24 cellular contexts compared by ENCODE assay signal in genomic region chr13:61916483-61916882, GRCh38.
DNase-seq lines count a peak whose midpoint lies in the region; ATAC-seq, FAIRE-seq and TF ChIP-seq lines count a peak whose summit lies in the region.
"Had no signal": no experiment of that assay in that cellular context is flagged by ENCODE, and none has a peak within 500 bp of the region (broad histone marks: within the 10 kb centered on the region; RNA-seq: fewer than 3 reads in every experiment).

No MANE protein-coding gene starts in this region.

- TF ChIP-seq CTCF in pancreas (IDR thresholded peaks at IDR 0.05) = no peak
- no peak for TF ChIP-seq CTCF in CD8-positive, alpha-beta T cell (IDR thresholded peaks at IDR 0.05)
- no peak for TF ChIP-seq CTCF in coronary artery (IDR thresholded peaks at IDR 0.05)

- H3K9me3 ChIP-seq in pancreas = no peaks in the 10 kb centered on the region
- H3K9me3 ChIP-seq in CD8-positive, alpha-beta T cell (ENCODE audit: low read length) = no peaks in the 10 kb centered on the region
- H3K9me3 ChIP-seq: BE2C, BLaER1, Caco-2 had no signal

- H3K4me3 ChIP-seq in pancreas (no peak overlapping the region), coronary artery (no peak overlapping the region)
- H3K4me3 ChIP-seq in CD8-positive, alpha-beta T cell (ENCODE audit: low read depth, low read length) = no peak overlapping the region
- H3K4me3 ChIP-seq: BLaER1, GM12878 had no signal

- H3K27me3 ChIP-seq in pancreas = no peaks in the 10 kb centered on the region
- H3K27me3 ChIP-seq in CD8-positive, alpha-beta T cell (ENCODE audit: insufficient read depth, low read length) = no peaks in the 10 kb centered on the region
- H3K27me3 ChIP-seq: BE2C, BLaER1 had no signal

- 71 to 82% methylated on average over 1 of the region's 1 CpG for WGBS in pancreas, 2 donors

- no peak overlapping the region for H3K27ac ChIP-seq in pancreas
- H3K27ac ChIP-seq in CD8-positive, alpha-beta T cell (ENCODE audit: low read depth, low read length) = no peak overlapping the region
- no peak overlapping the region for H3K27ac ChIP-seq in coronary artery
- H3K27ac ChIP-seq: 22Rv1, BLaER1 had no signal

- CTCF ChIA-PET in HEK293T (lab: Yijun Ruan, JAX) = interaction anchor here (1.2 kb wide), 1 partner anchor 38 kb away, joined by 4 read pairs; no protein-coding TSS in a partner anchor
- CTCF ChIA-PET in CD8-positive, alpha-beta T cell (lab: Charles Lee) = no interaction called here
- CTCF ChIA-PET in activated CD4-positive, alpha-beta memory T cell treated with anti-CD3 and anti-CD28 coated beads for 36 hours (lab: Charles Lee) = no interaction called here

- peaks cover 9% of the 10 kb centered on the region for H3K9me3 Mint-ChIP-seq in CD8-positive, alpha-beta T cell
- H3K9me3 Mint-ChIP-seq in activated CD4-positive, alpha-beta memory T cell treated with anti-CD3 and anti-CD28 coated beads for 36 hours = peaks cover 9% of the 10 kb centered on the region

- no peaks in the 10 kb centered on the region for H3K4me1 Mint-ChIP-seq in CD8-positive, alpha-beta T cell (ENCODE audit: low read depth)
- H3K4me1 Mint-ChIP-seq in activated CD4-positive, alpha-beta memory T cell treated with anti-CD3 and anti-CD28 coated beads for 36 hours (ENCODE audit: low read depth) = no peaks in the 10 kb centered on the region
- H3K4me1 Mint-ChIP-seq: CD14-positive monocyte; CD4-positive, alpha-beta memory T cell; CD4-positive, CD25-positive, alpha-beta regulatory T cell had no signal

- DNase-seq in HEK293T (ENCODE audit: extremely low spot score) (no peak), pancreas (no peak), NCI-H774 (lab: John Stamatoyannopoulos, UW) (no peak), coronary artery (ENCODE audit: low spot score) (no peak)
- DNase-seq in CD8-positive, alpha-beta T cell = no peak
- no peak for DNase-seq in activated CD4-positive, alpha-beta memory T cell treated with anti-CD3 and anti-CD28 coated beads for 36 hours
- DNase-seq: ACHN; BE2C; C1 segment of cervical spinal cord; Caco-2; Calu3; CD4-positive, alpha-beta memory T cell; CD4-positive, CD25-positive, alpha-beta regulatory T cell; DMS79 treated with DMSO at 0.1 percent for 48 hours; GDM1 had no signal

- no peaks in the 10 kb centered on the region for H3K36me3 Mint-ChIP-seq in CD8-positive, alpha-beta T cell
- no peaks in the 10 kb centered on the region for H3K36me3 Mint-ChIP-seq in activated CD4-positive, alpha-beta memory T cell treated with anti-CD3 and anti-CD28 coated beads for 36 hours
- H3K36me3 Mint-ChIP-seq: CD14-positive monocyte; CD4-positive, alpha-beta memory T cell; CD4-positive, CD25-positive, alpha-beta regulatory T cell had no signal

- POLR2A ChIA-PET in HEK293T (lab: Yijun Ruan, JAX) = no interaction called here
- POLR2A ChIA-PET in CD8-positive, alpha-beta T cell (lab: Charles Lee) = no interaction called here
- POLR2A ChIA-PET in activated CD4-positive, alpha-beta memory T cell treated with anti-CD3 and anti-CD28 coated beads for 36 hours (lab: Charles Lee) = no interaction called here

- intact Hi-C loops in pancreas (cut with DNase I) = no loop called here
- intact Hi-C loops in CD8-positive, alpha-beta T cell (cut with DNase I, micrococcal nuclease) = no loop called here
- intact Hi-C loops in activated CD4-positive, alpha-beta memory T cell treated with anti-CD3 and anti-CD28 coated beads for 36 hours (cut with micrococcal nuclease) = no loop called here

- H3K36me3 ChIP-seq in pancreas = no peaks in the 10 kb centered on the region
- no peaks in the 10 kb centered on the region for H3K36me3 ChIP-seq in CD8-positive, alpha-beta T cell (ENCODE audit: insufficient read depth, low read length)
- H3K36me3 ChIP-seq: BE2C, BLaER1 had no signal

- FAIRE-seq in A204.1 (lab: Jason Lieb, UNC) (peak; percentile 77), colon (lab: Jason Lieb, UNC) (peak; percentile 55), pancreas (lab: Jason Lieb, UNC) (peak; percentile 73)
- FAIRE-seq: D721Med, GM12878, GM12892, GM18507 had no signal

- H3K4me3 Mint-ChIP-seq in CD8-positive, alpha-beta T cell = no peak overlapping the region
- no peak overlapping the region for H3K4me3 Mint-ChIP-seq in activated CD4-positive, alpha-beta memory T cell treated with anti-CD3 and anti-CD28 coated beads for 36 hours
- H3K4me3 Mint-ChIP-seq: CD14-positive monocyte; CD4-positive, alpha-beta memory T cell; CD4-positive, CD25-positive, alpha-beta regulatory T cell had no signal

- H3K27ac Mint-ChIP-seq in CD8-positive, alpha-beta T cell = no peak overlapping the region
- no peak overlapping the region for H3K27ac Mint-ChIP-seq in activated CD4-positive, alpha-beta memory T cell treated with anti-CD3 and anti-CD28 coated beads for 36 hours
- H3K27ac Mint-ChIP-seq: CD14-positive monocyte; CD4-positive, alpha-beta memory T cell; CD4-positive, CD25-positive, alpha-beta regulatory T cell had no signal

- no peak for ATAC-seq in pancreas
- ATAC-seq in CD8-positive, alpha-beta T cell = no peak
- ATAC-seq: GM12878 had no signal

- H3K4me1 ChIP-seq in pancreas = no peaks in the 10 kb centered on the region
- H3K4me1 ChIP-seq in CD8-positive, alpha-beta T cell (ENCODE audit: insufficient read depth, low read length) = no peaks in the 10 kb centered on the region
- H3K4me1 ChIP-seq: BE2C, BLaER1, Caco-2 had no signal

- no peaks in the 10 kb centered on the region for H3K27me3 Mint-ChIP-seq in CD8-positive, alpha-beta T cell (ENCODE audit: low read depth)
- no peaks in the 10 kb centered on the region for H3K27me3 Mint-ChIP-seq in activated CD4-positive, alpha-beta memory T cell treated with anti-CD3 and anti-CD28 coated beads for 36 hours
- H3K27me3 Mint-ChIP-seq: CD4-positive, alpha-beta memory T cell; CD4-positive, CD25-positive, alpha-beta regulatory T cell had no signal

TF ChIP-seq in HEK293T, 16 proteins besides CTCF, POLR2A, EP300 and RAD21:
- no peak for TF ChIP-seq HDGF (IDR thresholded peaks at IDR 0.05; ENCODE audit: borderline replicate concordance)
- 0 out of 2 replicates have a peak, but pooled peaks have one; percentile 33 for TF ChIP-seq BHLHE40 (IDR thresholded peaks at IDR 0.05; ENCODE audit: borderline replicate concordance)
- TF ChIP-seq FOXA1 (IDR thresholded peaks at IDR 0.05) = no peak
- peak; percentile 69 for TF ChIP-seq SUZ12 (IDR thresholded peaks at IDR 0.05)
- no peak for TF ChIP-seq ZNF384 (IDR thresholded peaks at IDR 0.05)
- TF ChIP-seq ELF4 (IDR thresholded peaks at IDR 0.05) = no peak
- 0 out of 2 replicates have a peak, but pooled peaks have one; percentile 63 for TF ChIP-seq FOXK2 (IDR thresholded peaks at IDR 0.05)
- no peak for TF ChIP-seq ARNT (IDR thresholded peaks at IDR 0.05)
- no peak for TF ChIP-seq LEF1 (IDR thresholded peaks at IDR 0.05; ENCODE audit: borderline replicate concordance)
- no peak for TF ChIP-seq CTBP1 (IDR thresholded peaks at IDR 0.05; ENCODE audit: borderline replicate concordance)
- TF ChIP-seq SP1 (IDR thresholded peaks at IDR 0.05) = no peak
- no peak for TF ChIP-seq PKNOX1 (IDR thresholded peaks at IDR 0.05)
- peak; percentile 33; the same call in 1 of the 2 replicates for TF ChIP-seq FOXM1 (IDR thresholded peaks at IDR 0.05; ENCODE audit: borderline replicate concordance)
- no peak for TF ChIP-seq NFRKB (IDR thresholded peaks at IDR 0.05)
- no peak for TF ChIP-seq L3MBTL2 (conservative IDR thresholded peaks at IDR 0.05)
- no peak for TF ChIP-seq TARDBP (IDR thresholded peaks at IDR 0.05)
